ENCODE assay signal across 29 cellular contexts in the genomic region with DNA sequence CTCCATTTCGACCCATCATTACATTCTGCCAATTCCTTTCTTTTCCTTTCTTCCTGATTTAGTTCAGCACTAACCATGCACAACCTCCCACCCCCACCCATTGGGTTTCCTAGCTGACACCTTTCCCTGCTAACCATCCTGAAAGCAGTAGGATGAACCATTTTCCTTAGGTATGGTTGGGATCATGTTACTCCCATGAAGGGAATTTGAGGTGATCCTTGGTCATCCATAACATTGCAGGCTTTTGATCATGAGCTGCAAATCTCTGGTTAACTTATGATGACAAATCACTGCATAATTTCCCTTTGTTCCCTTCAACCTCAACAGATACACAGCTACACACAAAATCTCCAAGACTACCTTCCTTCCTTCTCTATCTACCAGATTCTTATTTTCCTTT.
DNase-seq lines count a peak whose midpoint lies in the region; FAIRE-seq and TF ChIP-seq lines count a peak whose summit lies in the region.
"Had no signal": no experiment of that assay in that cellular context is flagged by ENCODE, and none has a peak within 500 bp of the region (broad histone marks: within the 10 kb centered on the region; RNA-seq: fewer than 3 reads in every experiment).

No MANE protein-coding gene starts in this region.

- 88% methylated on average over 1 of the region's 1 CpG for WGBS in mammary epithelial cell (ENCODE audit: low coverage, missing lambda C conversion rate)
- whole genome bisulfite sequencing in smooth muscle cell (ENCODE audit: low lambda C conversion rate), result 100% methylated on average over 1 of the region's 1 CpG

- POLR2A ChIA-PET in MCF 10A (lab: Yijun Ruan, JAX), result no interaction called here

- H4K20me1 ChIP-seq in mammary epithelial cell (ENCODE audit: insufficient read depth, low read length) (no peaks in the 10 kb centered on the region), smooth muscle cell (ENCODE audit: low read depth) (no peaks in the 10 kb centered on the region)

- in situ Hi-C loops in mammary epithelial cell (cut with MboI; ENCODE audit: low sequenced_read_pairs in 2 of 2), result no loop called here

- no peaks in the 10 kb centered on the region for H3K36me3 Mint-ChIP-seq in MCF 10A (ENCODE audit: insufficient read depth, unreplicated experiment)

- H3K4me1 Mint-ChIP-seq in MCF 10A (ENCODE audit: insufficient read depth, unreplicated experiment), result peaks cover 14% of the 10 kb centered on the region

- H3K9me3 Mint-ChIP-seq in MCF 10A (ENCODE audit: unreplicated experiment), result no peaks in the 10 kb centered on the region
- H3K9me3 Mint-ChIP-seq: activated naive CD4-positive, alpha-beta T cell treated with anti-CD3 and anti-CD28 coated beads for 36 hours; activated T-cell treated with anti-CD3 and anti-CD28 coated beads, Interleukin-2, amount 50 U/mL, for 4 hours; effector memory CD8-positive, alpha-beta T cell; memory B cell had no signal

- dilution Hi-C loops in mammary epithelial cell (cut with HindIII; ENCODE audit: low sequenced_read_pairs), result no loop called here

- no peak for TF ChIP-seq POLR2A in H54 (IDR thresholded peaks at IDR 0.05; ENCODE audit: low read depth, low read length)

- no peaks in the 10 kb centered on the region for H3K79me2 ChIP-seq in mammary epithelial cell (ENCODE audit: insufficient read depth, low read length)
- H3K79me2 ChIP-seq in smooth muscle cell (ENCODE audit: low read depth), result no peaks in the 10 kb centered on the region

- no peaks in the 10 kb centered on the region for H3F3A ChIP-seq in smooth muscle cell (ENCODE audit: low read depth)

- H3K4me2 ChIP-seq in mammary epithelial cell (ENCODE audit: insufficient read depth, low read depth, low read length), result no peak overlapping the region
- H3K4me2 ChIP-seq in smooth muscle cell, result no peak overlapping the region
- H3K4me2 ChIP-seq: SK-N-SH had no signal

- H3K4me1 ChIP-seq in mammary epithelial cell (ENCODE audit: insufficient read depth, low read length), result peaks cover 9% of the 10 kb centered on the region
- no peaks in the 10 kb centered on the region for H3K4me1 ChIP-seq in smooth muscle cell (ENCODE audit: low read depth)
- H3K4me1 ChIP-seq: BE2C, breast epithelium, gastroesophageal sphincter, HAP-1 had no signal

- BruUV-seq in mammary epithelial cell (replicated peaks; lab: Mats Ljungman, UMichigan) (no TSS peak), MCF 10A (replicated peaks; lab: Mats Ljungman, UMichigan) (no TSS peak)

- H2AFZ ChIP-seq in mammary epithelial cell (ENCODE audit: low read depth, low read length) (no peak overlapping the region), smooth muscle cell (ENCODE audit: low read depth) (no peak overlapping the region)

- H3K9ac ChIP-seq in mammary epithelial cell (ENCODE audit: insufficient read depth, low read length) (no peak overlapping the region), smooth muscle cell (ENCODE audit: low read depth) (no peak overlapping the region)
- H3K9ac ChIP-seq: SK-N-SH had no signal

- no peaks in the 10 kb centered on the region for H3K27me3 Mint-ChIP-seq in MCF 10A (ENCODE audit: insufficient read depth, unreplicated experiment)
- H3K27me3 Mint-ChIP-seq: memory B cell had no signal

- H3K36me3 ChIP-seq in mammary epithelial cell (ENCODE audit: insufficient read depth, low read length) (no peaks in the 10 kb centered on the region), smooth muscle cell (ENCODE audit: low read depth) (no peaks in the 10 kb centered on the region)
- H3K36me3 ChIP-seq: BE2C, breast epithelium, gastroesophageal sphincter, HAP-1, upper lobe of left lung had no signal

- H3K4me3 Mint-ChIP-seq in MCF 10A (ENCODE audit: unreplicated experiment), result no peak overlapping the region
- H3K4me3 Mint-ChIP-seq: activated CD4-positive, alpha-beta T cell treated with anti-CD3 and anti-CD28 coated beads, Interleukin-2, amount 10 ng/mL, durations not matched to agents 24 days and 14 days; activated naive CD4-positive, alpha-beta T cell treated with anti-CD3 and anti-CD28 coated beads for 36 hours; activated T-cell treated with anti-CD3 and anti-CD28 coated beads, Interleukin-2, amount 50 U/mL, for 4 hours; effector memory CD8-positive, alpha-beta T cell; memory B cell; T-helper 17 cell had no signal

- no peak overlapping the region for H3K4me3 ChIP-seq in mammary epithelial cell (replicated peaks in 1 of 3; ENCODE audit: insufficient read depth in 1 of 3, low read depth in 2 of 3, low read length in 3 of 3)
- no peak overlapping the region for H3K4me3 ChIP-seq in smooth muscle cell
- H3K4me3 ChIP-seq: breast epithelium, coronary artery, gastroesophageal sphincter, GM12878, HAP-1, upper lobe of left lung had no signal

- H3K9me3 ChIP-seq in mammary epithelial cell (replicated peaks; ENCODE audit: insufficient read depth, low read length) (no peaks in the 10 kb centered on the region), smooth muscle cell (replicated peaks; ENCODE audit: low read depth) (no peaks in the 10 kb centered on the region)
- H3K9me3 ChIP-seq: BE2C, breast epithelium, gastroesophageal sphincter, HAP-1, SK-N-SH, upper lobe of left lung had no signal

- H3K27me3 ChIP-seq in mammary epithelial cell (ENCODE audit: insufficient read depth, low read length) (no peaks in the 10 kb centered on the region), smooth muscle cell (ENCODE audit: low read depth) (no peaks in the 10 kb centered on the region)
- H3K27me3 ChIP-seq: breast epithelium, upper lobe of left lung had no signal

- no peak overlapping the region for H3K27ac ChIP-seq in mammary epithelial cell (ENCODE audit: insufficient read depth, low read depth, low read length)
- H3K27ac ChIP-seq in VCaP, result 0 out of 2 replicates have a peak overlapping the region, but pooled peaks have one; percentile 8
- no peak overlapping the region for H3K27ac ChIP-seq in smooth muscle cell (ENCODE audit: low read depth)
- H3K27ac ChIP-seq: breast epithelium, coronary artery, gastroesophageal sphincter, upper lobe of left lung had no signal

- FAIRE-seq in H54 (lab: Jason Lieb, UNC), result no peak
- FAIRE-seq: A204.1, GM12878 had no signal

- CTCF ChIA-PET in mammary epithelial cell (lab: Charles Lee; ENCODE audit: low non-redundant PET), result no interaction called here
- CTCF ChIA-PET in MCF 10A (lab: Yijun Ruan, JAX), result interaction anchor here (0.7 kb wide), 1 partner anchor 105 kb away, joined by 4 read pairs; no protein-coding TSS in a partner anchor

- no peak for TF ChIP-seq CTCF in mammary epithelial cell (conservative IDR thresholded peaks at IDR 0.05 in 1 of 2, IDR thresholded peaks at IDR 0.05 in 1 of 2; ENCODE audit: extremely low read depth in 1 of 2, insufficient read depth in 1 of 2, low read depth in 1 of 2, low read length in 2 of 2)
- no peak for TF ChIP-seq CTCF in MCF 10A (IDR thresholded peaks at IDR 0.05; ENCODE audit: unreplicated experiment)
- TF ChIP-seq CTCF in VCaP (conservative IDR thresholded peaks at IDR 0.05), result no peak
- TF ChIP-seq CTCF in smooth muscle cell (IDR thresholded peaks at IDR 0.05; ENCODE audit: borderline replicate concordance, insufficient read depth, poor library complexity, severe bottlenecking), result no peak

- intact Hi-C loops in mammary epithelial cell (cut with micrococcal nuclease) (no loop called here), MCF 10A (cut with micrococcal nuclease) (no loop called here)

- no peak overlapping the region for H3K27ac Mint-ChIP-seq in MCF 10A (ENCODE audit: low read depth, unreplicated experiment)
- H3K27ac Mint-ChIP-seq: activated CD4-positive, alpha-beta T cell treated with anti-CD3 and anti-CD28 coated beads, Interleukin-2, amount 10 ng/mL, durations not matched to agents 24 days and 14 days; activated naive CD4-positive, alpha-beta T cell treated with anti-CD3 and anti-CD28 coated beads for 36 hours; effector memory CD8-positive, alpha-beta T cell; memory B cell; T-helper 17 cell had no signal

- DNase-seq in mammary epithelial cell, result peak; percentile 48
- DNase-seq in MCF 10A (ENCODE audit: unreplicated experiment), result no peak
- peak; percentile 18 for DNase-seq in iris pigment epithelial cell (ENCODE audit: low read depth)
- DNase-seq in H4 (ENCODE audit: low spot score), result no peak
- DNase-seq in Kasumi-1 (lab: John Stamatoyannopoulos, UW), result no peak
- no peak for DNase-seq in H54 (ENCODE audit: insufficient read length, low spot score)
- DNase-seq in smooth muscle cell (lab: John Stamatoyannopoulos, UW; ENCODE audit: unreplicated experiment), result no peak
- DNase-seq: activated CD4-positive, alpha-beta T cell treated with anti-CD3 and anti-CD28 coated beads, Interleukin-2, amount 10 ng/mL, durations not matched to agents 24 days and 14 days; activated naive CD4-positive, alpha-beta T cell treated with anti-CD3 and anti-CD28 coated beads for 36 hours; activated T-cell treated with anti-CD3 and anti-CD28 coated beads, Interleukin-2, amount 50 U/mL, for 4 hours; amniotic stem cell; BE2C; effector memory CD8-positive, alpha-beta T cell; islet precursor cell; KBM-7; NCI-H146; NCI-H524 treated with DMSO at 0.1 percent for 48 hours; RPMI8226; SK-N-SH; T-helper 17 cell; upper lobe of left lung had no signal

Comparison
In these comparisons a context has a peak if more than half of its experiments do, and no peak if none do; other contexts are left out.
1. DNase-seq: peak in mammary epithelial cell (single experiment) and iris pigment epithelial cell (single experiment); none in MCF 10A (single experiment), H4 (single experiment), Kasumi-1 (0 of 2), H54 (single experiment) and smooth muscle cell (single experiment).